In the genomic region with DNA sequence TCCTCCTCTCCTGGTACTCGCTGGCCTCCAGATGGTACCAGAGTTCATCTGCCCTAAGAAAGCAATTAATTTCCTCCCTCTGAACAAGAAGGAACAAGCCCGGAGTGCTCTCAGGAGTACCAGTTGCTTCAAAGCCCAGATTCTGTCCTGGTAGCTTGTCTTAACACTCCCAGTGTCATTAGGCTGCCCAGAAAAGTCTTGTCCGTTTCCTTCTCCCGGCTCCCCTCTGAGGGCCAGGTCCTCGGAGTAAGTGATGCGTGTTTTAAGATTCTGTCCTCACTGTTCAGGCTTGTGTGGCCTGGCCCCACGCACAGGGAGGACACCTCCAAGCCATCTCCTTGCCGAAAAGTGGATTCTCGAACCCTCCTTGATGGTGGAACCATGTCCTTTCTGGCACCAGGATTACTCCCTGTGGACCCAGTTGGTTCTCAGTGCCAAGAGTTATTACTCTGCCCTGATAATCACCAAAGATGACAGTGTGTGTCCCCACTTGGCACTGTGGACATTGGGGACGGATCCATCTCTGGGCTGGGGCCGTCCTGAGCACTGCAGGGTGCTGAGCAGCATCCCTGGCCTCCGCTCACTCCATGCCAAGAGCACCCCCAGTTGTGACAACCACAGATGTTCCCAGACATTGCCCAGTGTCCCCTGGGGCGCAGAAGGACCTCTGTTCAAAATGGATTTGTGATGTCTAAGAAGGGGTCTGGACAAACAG, we compare ENCODE assay signal across 9 cellular contexts. TPM values are rescaled to one million over a fixed set of nuclear protein-coding genes. Genes with fewer than 3 reads are reported as not detected.
A peak's percentile ranks its signal among the peaks of the same experiment; 100 is the strongest.
DNase-seq lines count a peak whose midpoint lies in the region; ATAC-seq and TF ChIP-seq lines count a peak whose summit lies in the region.
"Had no signal": no experiment of that assay in that cellular context is flagged by ENCODE, and none has a peak within 500 bp of the region (broad histone marks: within the 10 kb centered on the region; RNA-seq: fewer than 3 reads in every experiment).

No MANE protein-coding gene starts in this region.

- peaks cover 8% of the 10 kb centered on the region for H3K27me3 Mint-ChIP-seq in neural progenitor cell (ENCODE audit: insufficient read depth, low read depth)
- H3K27me3 Mint-ChIP-seq in type B pancreatic cell = no peaks in the 10 kb centered on the region

- no peaks in the 10 kb centered on the region for H3K79me2 ChIP-seq in neural progenitor cell (ENCODE audit: low read depth)

- H3K4me3 Mint-ChIP-seq in neural progenitor cell (peak overlapping the region; percentile 36), type B pancreatic cell (peak overlapping the region; percentile 41)
- H3K4me3 Mint-ChIP-seq: B cell had no signal

- no peaks in the 10 kb centered on the region for H3F3A ChIP-seq in neural progenitor cell (ENCODE audit: low read depth)

- no peak overlapping the region for H2AFZ ChIP-seq in neural progenitor cell (replicated peaks)

- H3K27me3 ChIP-seq in endocrine pancreas (ENCODE audit: control insufficient read depth, insufficient read depth, low read length) (no peaks in the 10 kb centered on the region), neural progenitor cell (no peaks in the 10 kb centered on the region)

- H3K4me1 Mint-ChIP-seq in neural progenitor cell = peaks cover 46% of the 10 kb centered on the region
- peaks cover 30% of the 10 kb centered on the region for H3K4me1 Mint-ChIP-seq in type B pancreatic cell (ENCODE audit: unreplicated experiment)
- H3K4me1 Mint-ChIP-seq: B cell had no signal

- H3K36me3 Mint-ChIP-seq in neural progenitor cell = peaks cover 47% of the 10 kb centered on the region
- H3K36me3 Mint-ChIP-seq in type B pancreatic cell = peaks cover 3% of the 10 kb centered on the region

- H3K9me3 ChIP-seq in endocrine pancreas (ENCODE audit: control insufficient read depth, low read length) = no peaks in the 10 kb centered on the region
- H3K9me3 ChIP-seq in neural progenitor cell (ENCODE audit: low read depth) = no peaks in the 10 kb centered on the region

- H3K4me2 ChIP-seq in neural progenitor cell = no peak overlapping the region

- H3K9me3 Mint-ChIP-seq in neural progenitor cell = peaks cover 34% of the 10 kb centered on the region
- H3K9me3 Mint-ChIP-seq in type B pancreatic cell = no peaks in the 10 kb centered on the region

- DNase-seq in activated CD8-positive, alpha-beta memory T cell treated with anti-CD3 and anti-CD28 coated beads for 24 hours = peak; percentile 41
- DNase-seq in activated CD8-positive, alpha-beta memory T cell treated with anti-CD3 and anti-CD28 coated beads, Interleukin-2, amount 50 U/mL, for 4 hours = no peak
- DNase-seq in neural progenitor cell (ENCODE audit: low spot score) = no peak
- DNase-seq in type B pancreatic cell (ENCODE audit: extremely low spot score, unreplicated experiment) = peak; percentile 49
- no peak for DNase-seq in stimulated activated CD4-positive, alpha-beta T cell treated with anti-CD3 and anti-CD28 coated beads, Interleukin-2, amount 100 ng/mL, for 24 hours
- DNase-seq in DMS114 treated with DMSO at 0.1 percent for 48 hours (lab: John Stamatoyannopoulos, UW; ENCODE audit: unreplicated experiment) = no peak

- peak overlapping the region; percentile 82 for H3K27ac Mint-ChIP-seq in neural progenitor cell
- peak overlapping the region; percentile 93 for H3K27ac Mint-ChIP-seq in type B pancreatic cell
- H3K27ac Mint-ChIP-seq: B cell had no signal

- no peaks in the 10 kb centered on the region for H4K20me1 ChIP-seq in neural progenitor cell (ENCODE audit: low read depth)

- H3K4me1 ChIP-seq in endocrine pancreas (ENCODE audit: control insufficient read depth, insufficient read depth, low read length) = peaks cover 5% of the 10 kb centered on the region
- H3K4me1 ChIP-seq in neural progenitor cell = no peaks in the 10 kb centered on the region

- no peak for ATAC-seq in HG03469 (IDR thresholded peaks at IDR 0.05; ENCODE audit: unreplicated experiment)

- no peak for TF ChIP-seq CTCF in neural progenitor cell (IDR thresholded peaks at IDR 0.05)
- TF ChIP-seq CTCF in type B pancreatic cell (conservative IDR thresholded peaks at IDR 0.05) = no peak

- H3K9ac ChIP-seq in endocrine pancreas (ENCODE audit: control insufficient read depth, insufficient read depth, low read length) (peak overlapping the region; percentile 48), neural progenitor cell (no peak overlapping the region)

- H3K4me3 ChIP-seq in endocrine pancreas (ENCODE audit: control insufficient read depth, insufficient read depth, low read length) = no peak overlapping the region
- no peak overlapping the region for H3K4me3 ChIP-seq in neural progenitor cell

- H3K36me3 ChIP-seq in endocrine pancreas (ENCODE audit: control insufficient read depth, insufficient read depth, low read length) (no peaks in the 10 kb centered on the region), neural progenitor cell (no peaks in the 10 kb centered on the region)

- H3K27ac ChIP-seq in neural progenitor cell = no peak overlapping the region

RNA-seq across cellular contexts. Expression of a gene that starts 52.5 kb away (rescaled TPM):
- total RNA-seq in neural progenitor cell (ENCODE audit: low replicate concordance) (6.2 and 11.0 TPM in 2 replicates), type B pancreatic cell (ENCODE audit: low replicate concordance) (7.0 and 18.0 TPM in 2 replicates)

Comparison
In these comparisons a context has a peak if more than half of its experiments do, and no peak if none do; other contexts are left out.
1. DNase-seq: peak in activated CD8-positive, alpha-beta memory T cell treated with anti-CD3 and anti-CD28 coated beads for 24 hours (single experiment) and type B pancreatic cell (single experiment); none in activated CD8-positive, alpha-beta memory T cell treated with anti-CD3 and anti-CD28 coated beads, Interleukin-2, amount 50 U/mL, for 4 hours (single experiment), neural progenitor cell (single experiment), stimulated activated CD4-positive, alpha-beta T cell treated with anti-CD3 and anti-CD28 coated beads, Interleukin-2, amount 100 ng/mL, for 24 hours (0 of 2) and DMS114 treated with DMSO at 0.1 percent for 48 hours (single experiment).